Comparison of ENCODE assay signal across 12 cellular contexts in genomic region chr3:72336114-72336651, GRCh38.
"Had no signal": no experiment of that assay in that cellular context is flagged by ENCODE, and none has a peak within 500 bp of the region (broad histone marks: within the 10 kb centered on the region; RNA-seq: fewer than 3 reads in every experiment).

No MANE protein-coding gene starts in this region.

- H3K4me1 Mint-ChIP-seq: activated naive CD4-positive, alpha-beta T cell treated with anti-CD3 and anti-CD28 coated beads, Interleukin-2, amount 10 ng/mL, durations not matched to agents 7 days and 5 days; central memory CD8-positive, alpha-beta T cell had no signal

- DNase-seq: activated CD4-positive, alpha-beta memory T cell treated with anti-CD3 and anti-CD28 coated beads, Interleukin-2, amount 10 ng/mL, durations not matched to agents 7 days and 5 days; activated naive CD4-positive, alpha-beta T cell treated with anti-CD3 and anti-CD28 coated beads, Interleukin-2, amount 10 ng/mL, durations not matched to agents 7 days and 5 days; stimulated activated CD4-positive, alpha-beta T cell treated with anti-CD3 and anti-CD28 coated beads, Interleukin-1b, Interleukin-23, amount 100 ng/mL, for 48 hours; stimulated activated naive CD4-positive, alpha-beta T cell; SW 1271 had no signal

- H3K9me3 ChIP-seq: body of pancreas, left lung, SJSA1 had no signal

- H3K27me3 ChIP-seq: body of pancreas, left lung, SJSA1 had no signal

- H3K27ac ChIP-seq: body of pancreas, left lung, parathyroid adenoma, SJSA1 had no signal

- H3K4me1 ChIP-seq: body of pancreas, parathyroid adenoma had no signal

- H3K9me3 Mint-ChIP-seq: activated CD4-positive, alpha-beta memory T cell treated with anti-CD3 and anti-CD28 coated beads, Interleukin-2, amount 10 ng/mL, durations not matched to agents 7 days and 5 days; activated naive CD4-positive, alpha-beta T cell treated with anti-CD3 and anti-CD28 coated beads, Interleukin-2, amount 10 ng/mL, durations not matched to agents 7 days and 5 days; central memory CD8-positive, alpha-beta T cell; dendritic cell treated with granulocyte-macrophage colony-stimulating factor and Interleukin-4, amounts not matched to agents 40 ng/mL and 50 ng/mL, for 4 days; endodermal cell had no signal

- H3K36me3 ChIP-seq: left lung, SJSA1 had no signal

- H3K27me3 Mint-ChIP-seq: central memory CD8-positive, alpha-beta T cell had no signal

- H3K27ac Mint-ChIP-seq: activated CD4-positive, alpha-beta memory T cell treated with anti-CD3 and anti-CD28 coated beads, Interleukin-2, amount 10 ng/mL, durations not matched to agents 7 days and 5 days; activated naive CD4-positive, alpha-beta T cell treated with anti-CD3 and anti-CD28 coated beads, Interleukin-2, amount 10 ng/mL, durations not matched to agents 7 days and 5 days; dendritic cell treated with granulocyte-macrophage colony-stimulating factor and Interleukin-4, amounts not matched to agents 40 ng/mL and 50 ng/mL, for 4 days had no signal

- H3K36me3 Mint-ChIP-seq: activated naive CD4-positive, alpha-beta T cell treated with anti-CD3 and anti-CD28 coated beads, Interleukin-2, amount 10 ng/mL, durations not matched to agents 7 days and 5 days had no signal

- H3K4me3 ChIP-seq: body of pancreas, left lung, SJSA1 had no signal

- H3K4me3 Mint-ChIP-seq: activated CD4-positive, alpha-beta memory T cell treated with anti-CD3 and anti-CD28 coated beads, Interleukin-2, amount 10 ng/mL, durations not matched to agents 7 days and 5 days; activated naive CD4-positive, alpha-beta T cell treated with anti-CD3 and anti-CD28 coated beads, Interleukin-2, amount 10 ng/mL, durations not matched to agents 7 days and 5 days; central memory CD8-positive, alpha-beta T cell; dendritic cell treated with granulocyte-macrophage colony-stimulating factor and Interleukin-4, amounts not matched to agents 40 ng/mL and 50 ng/mL, for 4 days; endodermal cell had no signal
